In genomic region chr7:8629504-8629903, GRCh38 we compare ENCODE assay signal across 23 cellular contexts.
DNase-seq lines count a peak whose midpoint lies in the region; ATAC-seq, FAIRE-seq and TF ChIP-seq lines count a peak whose summit lies in the region.
"Had no signal": no experiment of that assay in that cellular context is flagged by ENCODE, and none has a peak within 500 bp of the region (broad histone marks: within the 10 kb centered on the region; RNA-seq: fewer than 3 reads in every experiment).

No MANE protein-coding gene starts in this region.

- H3K9me3 ChIP-seq in A549: no peaks in the 10 kb centered on the region
- H3K9me3 ChIP-seq in mucosa of descending colon: no peaks in the 10 kb centered on the region
- H3K9me3 ChIP-seq: BLaER1 treated with 17β-estradiol and CSF1 and Interleukin-3, amounts not matched to agents 10 nM and 100 nM had no signal

- H3K4me3 ChIP-seq in A549 (no peak overlapping the region), mucosa of descending colon (no peak overlapping the region)
- H3K4me3 ChIP-seq: BLaER1 treated with 17β-estradiol and CSF1 and Interleukin-3, amounts not matched to agents 10 nM and 100 nM; Peyer's patch; SK-N-MC had no signal

- CTCF ChIA-PET in A549 (lab: Yijun Ruan, JAX): no interaction called here

- TF ChIP-seq RAD21 in A549 (conservative IDR thresholded peaks at IDR 0.05 in 1 of 2, IDR thresholded peaks at IDR 0.05 in 1 of 2): no peak
- TF ChIP-seq RAD21 in Ishikawa (IDR thresholded peaks at IDR 0.05; ENCODE audit: low read depth): no peak

- no peak for FAIRE-seq in A549 (lab: Jason Lieb, UNC)
- no peak for FAIRE-seq in HTR-8/SVneo (lab: Jason Lieb, UNC)
- FAIRE-seq: H1 had no signal

- no peak for TF ChIP-seq EP300 in A549 (IDR thresholded peaks at IDR 0.05)
- TF ChIP-seq EP300 in Ishikawa (IDR thresholded peaks at IDR 0.05; ENCODE audit: borderline replicate concordance): no peak

- H3K4me1 ChIP-seq in A549 (no peaks in the 10 kb centered on the region), mucosa of descending colon (ENCODE audit: low read depth) (peaks cover 4% of the 10 kb centered on the region)
- H3K4me1 ChIP-seq: BLaER1 treated with 17β-estradiol and CSF1 and Interleukin-3, amounts not matched to agents 10 nM and 100 nM; Peyer's patch had no signal

- no peaks in the 10 kb centered on the region for H3K36me3 ChIP-seq in mucosa of descending colon (ENCODE audit: low read depth)
- H3K36me3 ChIP-seq: BLaER1 treated with 17β-estradiol and CSF1 and Interleukin-3, amounts not matched to agents 10 nM and 100 nM; Peyer's patch had no signal

- DNase-seq in A549 (ENCODE audit: low read depth in 1 of 2, low spot score in 1 of 2): no peak
- DNase-seq in OCI-M1 (lab: John Stamatoyannopoulos, UW): peak; percentile 3
- peak in 1 of 3 donors; percentile 21 for DNase-seq in mucosa of descending colon
- no peak for DNase-seq in HTR-8/SVneo (ENCODE audit: insufficient read length, low spot score)
- no peak for DNase-seq in NCI-H524 (lab: John Stamatoyannopoulos, UW)
- DNase-seq: AML-193; CD4-positive, alpha-beta T cell; COR-L47; Karpas-422; MV-4-11; NCI-H1105; NCI-H1436 treated with DMSO at 0.1 percent for 48 hours; NCI-H187 treated with DMSO at 0.1 percent for 48 hours; NCI-H2171 treated with DMSO at 0.1 percent for 48 hours; NCI-H526 treated with DMSO at 0.1 percent for 48 hours; Peyer's patch; SIG-M5 had no signal

- intact Hi-C loops in mucosa of descending colon (cut with DNase I, micrococcal nuclease): no loop called here

- no peak overlapping the region for H3K27ac ChIP-seq in A549
- H3K27ac ChIP-seq: BLaER1 treated with 17β-estradiol and CSF1 and Interleukin-3, amounts not matched to agents 10 nM and 100 nM; HL-60; Peyer's patch; SK-N-MC had no signal

- POLR2A ChIA-PET in A549 (lab: Yijun Ruan, JAX): no interaction called here

- no peak for TF ChIP-seq CTCF in A549 (IDR thresholded peaks at IDR 0.05)
- no peak for TF ChIP-seq CTCF in mucosa of descending colon (IDR thresholded peaks at IDR 0.05)

- no peak overlapping the region for H3K4me2 ChIP-seq in A549
- H3K4me2 ChIP-seq: BLaER1 treated with 17β-estradiol and CSF1 and Interleukin-3, amounts not matched to agents 10 nM and 100 nM had no signal

- 1% methylated on average over 3 of the region's 3 CpGs for WGBS in A549 (ENCODE audit: missing lambda C conversion rate)

- ATAC-seq in A549: no peak
- peak; percentile 98 for ATAC-seq in mucosa of descending colon
- ATAC-seq in HG02885 (IDR thresholded peaks at IDR 0.05; ENCODE audit: poor library complexity, unreplicated experiment): no peak

- TF ChIP-seq POLR2A in A549 (IDR thresholded peaks at IDR 0.05; ENCODE audit: low read length): no peak

TF ChIP-seq in A549, 52 proteins besides CTCF, POLR2A, EP300 and RAD21:
- no peak for TF ChIP-seq HMGXB4 (CRISPR knock-in tag; IDR thresholded peaks at IDR 0.05; ENCODE audit: borderline replicate concordance)
- peak; percentile 29; the same call in 1 of the 2 replicates for TF ChIP-seq REST (IDR thresholded peaks at IDR 0.05)

TF ChIP-seq in Ishikawa, 13 proteins besides CTCF, POLR2A, EP300 and RAD21:
- TF ChIP-seq CEBPB (IDR thresholded peaks at IDR 0.05) (no peak), REST (IDR thresholded peaks at IDR 0.05; ENCODE audit: low read depth) (peak; percentile 77)
